17 cellular contexts compared by ENCODE assay signal in genomic region chr6:166939276-166939816, GRCh38.
"Had no signal": no experiment of that assay in that cellular context is flagged by ENCODE, and none has a peak within 500 bp of the region (broad histone marks: within the 10 kb centered on the region; RNA-seq: fewer than 3 reads in every experiment).

No MANE protein-coding gene starts in this region.

- H3K27ac ChIP-seq: esophagus squamous epithelium, left lung, right atrium auricular region, skin epidermis, transverse colon had no signal

- H3K4me3 Mint-ChIP-seq: activated T-cell treated with anti-CD3 and anti-CD28 coated beads, Interleukin-2, amount 50 U/mL, for 72 hours; natural killer cell had no signal

- DNase-seq: activated CD4-positive, alpha-beta T cell treated with anti-CD3 and anti-CD28 coated beads, Interleukin-2, amount 50 U/mL, for 4 hours; activated T-cell treated with anti-CD3 and anti-CD28 coated beads, Interleukin-2, amount 50 U/mL, for 72 hours; effector CD8-positive, alpha-beta T cell; esophagus squamous epithelium; hippocampal formation; left lung; natural killer cell; stimulated activated CD4-positive, alpha-beta T cell treated with anti-CD3 and anti-CD28 coated beads, Interleukin-15, amount 100 ng/mL, for 24 hours; stimulated activated CD4-positive, alpha-beta T cell treated with anti-CD3 and anti-CD28 coated beads, Interleukin-4, amount 100 ng/mL, for 1 hour; stimulated activated naive CD4-positive, alpha-beta T cell treated with Interleukin-2 at 50 U/mL for 16 hours; substantia nigra; transverse colon had no signal

- H3K9me3 Mint-ChIP-seq: activated T-cell treated with anti-CD3 and anti-CD28 coated beads, Interleukin-2, amount 50 U/mL, for 72 hours; natural killer cell had no signal

- H3K27me3 ChIP-seq: esophagus squamous epithelium, left lung, right atrium auricular region, transverse colon had no signal

- FAIRE-seq: endothelial cell of umbilical vein, keratinocyte had no signal

- H3K36me3 Mint-ChIP-seq: natural killer cell had no signal

- H3K36me3 ChIP-seq: right atrium auricular region had no signal

- H3K4me3 ChIP-seq: esophagus squamous epithelium, left lung, right atrium auricular region, skin epidermis, transverse colon had no signal

- H3K27ac Mint-ChIP-seq: activated T-cell treated with anti-CD3 and anti-CD28 coated beads, Interleukin-2, amount 50 U/mL, for 72 hours; natural killer cell; progenitor cell of endocrine pancreas had no signal

- ATAC-seq: activated T-cell treated with anti-CD3 and anti-CD28 coated beads, Interleukin-2, amount 50 U/mL, for 72 hours; left lung; natural killer cell had no signal

- H3K27me3 Mint-ChIP-seq: progenitor cell of endocrine pancreas had no signal

- H3K4me1 ChIP-seq: esophagus squamous epithelium, right atrium auricular region, transverse colon had no signal

- H3K9me3 ChIP-seq: esophagus squamous epithelium, left lung, right atrium auricular region, transverse colon had no signal
